ENCODE assay signal across 1 cellular context in the genomic region with DNA sequence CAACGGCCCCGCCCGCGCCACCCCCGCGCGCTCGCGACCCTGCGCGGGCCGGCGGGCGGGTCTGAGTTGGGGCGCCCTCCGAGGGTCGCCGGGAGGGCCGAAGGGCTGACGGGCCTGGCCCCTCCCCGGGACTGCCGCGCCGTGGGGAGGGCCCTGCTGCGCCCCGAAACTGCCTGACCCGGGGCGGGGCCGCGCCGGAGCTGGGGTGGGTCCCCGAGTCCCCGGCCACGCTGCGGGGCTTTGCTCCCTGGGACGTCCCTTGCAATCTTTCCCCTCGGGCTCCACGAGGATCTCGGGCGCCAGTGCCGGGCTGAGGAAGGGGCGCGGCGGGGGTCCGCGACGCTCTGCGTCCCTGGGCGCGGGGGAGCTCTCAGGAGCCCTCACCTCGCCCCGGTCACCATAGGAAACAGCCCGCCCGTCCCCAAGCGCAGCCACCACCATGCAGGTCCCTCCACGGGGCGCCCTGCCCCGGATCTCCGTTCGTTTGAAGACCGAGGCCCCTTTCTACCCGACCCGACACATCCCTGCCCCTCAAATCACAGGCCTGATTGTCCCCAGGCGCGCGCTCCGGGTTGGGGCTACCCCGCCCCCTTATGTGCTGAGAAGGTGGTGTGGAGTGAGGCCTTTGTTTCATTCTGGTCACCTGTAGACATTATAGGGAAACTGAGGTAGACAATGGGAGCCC.
TF ChIP-seq lines count a peak whose summit lies in the region.

No MANE protein-coding gene starts in this region.

TF ChIP-seq in H1, 55 proteins besides CTCF, POLR2A, EP300 and RAD21:
- TF ChIP-seq BACH1 (IDR thresholded peaks at IDR 0.05; ENCODE audit: low read length), result peak; percentile 92
- TF ChIP-seq, protein P1, sequence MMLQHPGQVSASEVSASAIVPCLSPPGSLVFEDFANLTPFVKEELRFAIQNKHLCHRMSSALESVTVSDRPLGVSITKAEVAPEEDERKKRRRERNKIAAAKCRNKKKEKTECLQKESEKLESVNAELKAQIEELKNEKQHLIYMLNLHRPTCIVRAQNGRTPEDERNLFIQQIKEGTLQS (IDR thresholded peaks at IDR 0.05; ENCODE audit: insufficient read depth, low read depth, low read length), result no peak
- TF ChIP-seq SRF (IDR thresholded peaks at IDR 0.05; ENCODE audit: low read depth, low read length), result peak; percentile 1; the same call in 1 of the 2 replicates
- no peak for TF ChIP-seq BCL11A (IDR thresholded peaks at IDR 0.05; ENCODE audit: low read depth in 2 of 2, low read length in 2 of 2)
- TF ChIP-seq SAP30 (IDR thresholded peaks at IDR 0.05; ENCODE audit: insufficient read depth, insufficient replicate concordance, low read length), result no peak
- TF ChIP-seq POLR2AphosphoS5 (IDR thresholded peaks at IDR 0.05; ENCODE audit: low read depth, low read length), result peak; percentile 11; the same call in 1 of the 2 replicates
- TF ChIP-seq HDAC2 (IDR thresholded peaks at IDR 0.05; ENCODE audit: borderline replicate concordance in 1 of 2, low read depth in 2 of 2, low read length in 2 of 2), result peak in 1 of 2 experiments; percentile 86; a peak in 1 of 4 replicates
- TF ChIP-seq TAF1 (IDR thresholded peaks at IDR 0.05; ENCODE audit: low read depth, low read length), result peak; percentile 47
- TF ChIP-seq KDM5A (IDR thresholded peaks at IDR 0.05; ENCODE audit: low read length), result no peak
- peak; percentile 20 for TF ChIP-seq PHF8 (conservative IDR thresholded peaks at IDR 0.05; ENCODE audit: low read depth, low read length)
- TF ChIP-seq SIX5 (IDR thresholded peaks at IDR 0.05; ENCODE audit: low read depth, low read length), result no peak
- TF ChIP-seq KDM4A (IDR thresholded peaks at IDR 0.05; ENCODE audit: low read depth, low read length, severe bottlenecking), result peak; percentile 22
